Comparison of ENCODE assay signal across 8 cellular contexts in the genomic region with DNA sequence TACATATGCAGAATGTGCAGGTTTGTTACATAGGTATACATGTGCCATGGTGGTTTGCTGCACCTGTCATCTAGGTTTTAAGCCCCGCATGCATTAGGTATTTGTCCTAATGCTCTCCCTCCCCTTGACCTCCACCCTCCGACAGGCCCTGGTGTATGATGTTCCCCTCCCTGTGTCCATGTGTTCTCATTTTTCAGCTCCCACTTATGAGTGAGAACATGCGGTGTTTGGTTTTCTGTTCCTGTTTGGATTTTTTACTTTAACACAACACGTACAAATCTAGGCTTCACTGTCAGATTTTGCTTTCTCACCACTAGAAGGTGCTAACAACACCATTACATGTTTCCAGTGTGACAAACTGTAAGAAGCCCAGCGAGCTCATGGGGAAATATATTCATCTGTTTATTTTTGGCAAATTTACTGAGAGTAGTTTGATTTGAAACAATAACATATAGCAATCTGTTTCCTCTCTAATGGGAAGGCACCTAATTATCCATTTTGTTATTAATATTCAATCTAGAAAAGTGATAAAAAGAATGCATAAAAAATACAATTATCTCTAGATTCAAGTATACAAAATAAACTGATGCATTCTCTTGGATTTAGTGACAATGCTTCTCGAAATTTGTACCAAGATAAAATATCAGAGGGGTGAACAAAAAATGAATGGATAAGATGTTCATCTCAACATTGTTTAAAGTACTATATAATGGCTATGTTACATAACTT. TPM values are rescaled to one million over a fixed set of nuclear protein-coding genes. Genes with fewer than 3 reads are reported as not detected.
DNase-seq lines count a peak whose midpoint lies in the region; ATAC-seq, FAIRE-seq and TF ChIP-seq lines count a peak whose summit lies in the region.

No MANE protein-coding gene starts in this region.

- ATAC-seq in DND-41 (ENCODE audit: insufficient read depth, low read depth): peak; percentile 95
- ATAC-seq in HG03108 (IDR thresholded peaks at IDR 0.05; ENCODE audit: unreplicated experiment): peak; percentile 88
- peak; percentile 93 for ATAC-seq in central memory CD8-positive, alpha-beta T cell (replicated peaks; ENCODE audit: extremely low read depth, poor library complexity, severe bottlenecking)

- H3K9me3 ChIP-seq in DND-41 (ENCODE audit: insufficient read depth, low read length, severe bottlenecking): no peaks in the 10 kb centered on the region

- peak; percentile 94 for FAIRE-seq in GM19239 (lab: Jason Lieb, UNC)

- no peaks in the 10 kb centered on the region for H3K9me3 Mint-ChIP-seq in central memory CD8-positive, alpha-beta T cell

- H3K4me1 ChIP-seq in DND-41 (ENCODE audit: insufficient read depth, low read length): peaks cover 21% of the 10 kb centered on the region

- peak overlapping the region; percentile 84 for H3K4me3 Mint-ChIP-seq in central memory CD8-positive, alpha-beta T cell

- H3K4me3 ChIP-seq in DND-41 (ENCODE audit: low read depth in 1 of 2, low read length in 2 of 2): no peak overlapping the region

- no peaks in the 10 kb centered on the region for H3K27me3 ChIP-seq in DND-41 (ENCODE audit: insufficient read depth, low read length, poor library complexity)

- no peaks in the 10 kb centered on the region for H3K27me3 Mint-ChIP-seq in central memory CD8-positive, alpha-beta T cell

- TF ChIP-seq CTCF in DND-41 (IDR thresholded peaks at IDR 0.05; ENCODE audit: borderline replicate concordance, extremely low read depth, low read length, poor library complexity, severe bottlenecking): peak; percentile 74

- peak overlapping the region; percentile 90 for H3K27ac Mint-ChIP-seq in central memory CD8-positive, alpha-beta T cell (ENCODE audit: low read depth)

- H3K4me2 ChIP-seq in DND-41 (ENCODE audit: insufficient read depth, low read length): no peak overlapping the region

- no peaks in the 10 kb centered on the region for H4K20me1 ChIP-seq in DND-41 (ENCODE audit: insufficient read depth, low read length)

- no peaks in the 10 kb centered on the region for H3K36me3 ChIP-seq in DND-41 (ENCODE audit: insufficient read depth, low read length)

- H2AFZ ChIP-seq in DND-41 (ENCODE audit: low read depth, low read length): no peak overlapping the region

- DNase-seq in DND-41 (peak; percentile 17), GM19239 (ENCODE audit: insufficient read length, low spot score) (peak; percentile 32), OCI-M1 (lab: John Stamatoyannopoulos, UW) (peak; percentile 55), lung microvascular endothelial cell (ENCODE audit: low read depth in 2 of 2) (peak; percentile 66 to 69), COLO668 (lab: John Stamatoyannopoulos, UW; ENCODE audit: unreplicated experiment) (no peak)
- no peak for DNase-seq in central memory CD8-positive, alpha-beta T cell (ENCODE audit: low spot score in 2 of 2)
- no peak for DNase-seq in activated CD4-positive, alpha-beta T cell treated with anti-CD3 and anti-CD28 coated beads, Interleukin-2, amount 50 U/mL, for 1 hour

- H3K36me3 Mint-ChIP-seq in central memory CD8-positive, alpha-beta T cell (ENCODE audit: insufficient read depth): peaks cover 4% of the 10 kb centered on the region

- H3K27ac ChIP-seq in DND-41 (ENCODE audit: low read length): no peak overlapping the region

- H3K4me1 Mint-ChIP-seq in central memory CD8-positive, alpha-beta T cell: peaks cover 24% of the 10 kb centered on the region

- H3K79me2 ChIP-seq in DND-41 (ENCODE audit: insufficient read depth, low read length): no peaks in the 10 kb centered on the region

- H3K9ac ChIP-seq in DND-41 (ENCODE audit: low read depth, low read length): no peak overlapping the region

RNA-seq across cellular contexts. Expression of a gene that starts 23.2 kb away (rescaled TPM):
- total RNA-seq in lung microvascular endothelial cell: 1.5 and 3.0 TPM in 2 replicates

RNA-seq across cellular contexts. Expression of a gene that starts 53.0 kb away (rescaled TPM):
- 38.4 and 44.4 TPM in 2 replicates for total RNA-seq in lung microvascular endothelial cell

Comparison
In these comparisons a context has a peak if more than half of its experiments do, and no peak if none do; other contexts are left out.
1. DNase-seq: peak in DND-41 (single experiment), GM19239 (single experiment), OCI-M1 (single experiment) and lung microvascular endothelial cell (2 of 2); none in central memory CD8-positive, alpha-beta T cell (0 of 2), COLO668 (single experiment) and activated CD4-positive, alpha-beta T cell treated with anti-CD3 and anti-CD28 coated beads, Interleukin-2, amount 50 U/mL, for 1 hour (single experiment).
2. Peak in every context shown above with its lines, with median percentiles within 50 percentile points of each other: ATAC-seq.